ENCODE assay signal across 1 cellular context in the genomic region with DNA sequence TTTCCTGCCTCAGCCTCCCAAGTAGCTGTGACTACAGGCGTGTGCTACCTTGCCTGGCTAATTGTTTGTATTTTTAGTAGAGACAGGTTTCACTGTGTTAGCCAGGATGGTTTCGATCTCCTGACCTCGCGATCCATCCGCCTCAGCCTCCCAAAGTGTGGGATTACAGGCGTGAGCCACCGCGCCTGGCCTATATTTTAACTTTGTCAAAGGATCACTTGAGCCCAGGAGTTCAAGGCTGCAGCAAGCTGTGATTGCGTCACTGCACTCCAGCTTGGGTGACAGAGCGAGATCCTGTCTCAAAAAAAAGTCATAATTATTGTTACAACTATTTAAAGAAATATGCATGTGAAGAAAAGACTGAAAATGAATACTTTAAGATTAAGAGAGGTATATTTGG.
TF ChIP-seq lines count a peak whose summit lies in the region.
"Not testable (repeated sequence)": the region's sequence is repeated elsewhere in the genome, so short reads cannot be mapped to it uniquely, and the experiment has no call there.

No MANE protein-coding gene starts in this region.

TF ChIP-seq in HepG2, 621 proteins besides CTCF, POLR2A, EP300 and RAD21 (continued from another document and continues in another):
- TF ChIP-seq, protein P1, sequence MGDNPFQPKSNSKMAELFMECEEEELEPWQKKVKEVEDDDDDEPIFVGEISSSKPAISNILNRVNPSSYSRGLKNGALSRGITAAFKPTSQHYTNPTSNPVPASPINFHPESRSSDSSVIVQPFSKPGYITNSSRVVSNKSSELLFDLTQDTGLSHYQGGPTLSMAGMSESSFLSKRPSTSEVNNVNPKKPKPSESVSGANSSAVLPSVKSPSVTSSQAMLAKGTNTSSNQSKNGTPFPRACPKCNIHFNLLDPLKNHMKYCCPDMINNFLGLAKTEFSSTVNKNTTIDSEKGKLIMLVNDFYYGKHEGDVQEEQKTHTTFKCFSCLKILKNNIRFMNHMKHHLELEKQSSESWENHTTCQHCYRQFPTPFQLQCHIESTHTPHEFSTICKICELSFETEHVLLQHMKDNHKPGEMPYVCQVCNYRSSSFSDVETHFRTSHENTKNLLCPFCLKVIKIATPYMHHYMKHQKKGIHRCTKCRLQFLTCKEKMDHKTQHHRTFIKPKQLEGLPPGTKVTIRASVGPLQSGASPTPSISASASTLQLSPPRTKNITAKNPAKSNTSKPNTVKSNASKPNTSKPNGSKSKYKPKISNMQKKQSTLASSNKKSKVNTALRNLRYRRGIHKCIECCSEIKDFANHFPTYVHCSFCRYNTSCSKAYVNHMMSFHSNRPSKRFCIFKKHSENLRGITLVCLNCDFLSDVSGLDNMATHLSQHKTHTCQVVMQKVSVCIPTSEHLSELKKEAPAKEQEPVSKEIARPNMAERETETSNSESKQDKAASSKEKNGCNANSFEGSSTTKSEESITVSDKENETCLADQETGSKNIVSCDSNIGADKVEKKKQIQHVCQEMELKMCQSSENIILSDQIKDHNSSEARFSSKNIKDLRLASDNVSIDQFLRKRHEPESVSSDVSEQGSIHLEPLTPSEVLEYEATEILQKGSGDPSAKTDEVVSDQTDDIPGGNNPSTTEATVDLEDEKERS (CRISPR knock-in tag; IDR thresholded peaks at IDR 0.05) = peak; percentile 60; the same call in 1 of the 2 replicates
- TF ChIP-seq THAP11 (CRISPR knock-in tag; IDR thresholded peaks at IDR 0.05) (0 out of 2 replicates have a peak, but pooled peaks have one; percentile 25), ADNP (CRISPR knock-in tag; IDR thresholded peaks at IDR 0.05) (peak; percentile 67; the same call in 1 of the 2 replicates), RARA (CRISPR knock-in tag; IDR thresholded peaks at IDR 0.05) (peak; percentile 97), NR2C2 (CRISPR knock-in tag; IDR thresholded peaks at IDR 0.05; ENCODE audit: borderline replicate concordance) (peak; percentile 58; the same call in 1 of the 2 replicates), SOX6 (CRISPR knock-in tag; IDR thresholded peaks at IDR 0.05) (peak; percentile 59), HDAC2 (CRISPR knock-in tag; IDR thresholded peaks at IDR 0.05) (peak; percentile 75), HOXA3 (CRISPR knock-in tag; IDR thresholded peaks at IDR 0.05) (peak; percentile 92), DPF2 (CRISPR knock-in tag; IDR thresholded peaks at IDR 0.05; ENCODE audit: borderline replicate concordance, low read depth) (0 out of 2 replicates have a peak, but pooled peaks have one; percentile 58), SOX13 (CRISPR knock-in tag; conservative IDR thresholded peaks at IDR 0.05 in 1 of 2, IDR thresholded peaks at IDR 0.05 in 1 of 2) (peak in 1 of 2 experiments; percentile 44; a peak in 1 of 4 replicates), LCORL (CRISPR knock-in tag; IDR thresholded peaks at IDR 0.05) (peak; percentile 36; the same call in 1 of the 2 replicates), MIXL1 (CRISPR knock-in tag; IDR thresholded peaks at IDR 0.05) (peak; percentile 52), ZFX (CRISPR knock-in tag; IDR thresholded peaks at IDR 0.05; ENCODE audit: low read depth) (peak; percentile 38; the same call in 1 of the 2 replicates), HNF4A (CRISPR knock-in tag; IDR thresholded peaks at IDR 0.05) (peak; percentile 87), SMC3 (IDR thresholded peaks at IDR 0.05; ENCODE audit: low read length) (peak; percentile 10; the same call in 1 of the 2 replicates), GATAD2A (CRISPR knock-in tag; IDR thresholded peaks at IDR 0.05) (peak; percentile 82), NCOA2 (CRISPR knock-in tag; IDR thresholded peaks at IDR 0.05) (peak; percentile 62; the same call in 1 of the 2 replicates), RXRA (CRISPR knock-in tag; IDR thresholded peaks at IDR 0.05) (peak; percentile 88), HDAC1 (CRISPR knock-in tag; IDR thresholded peaks at IDR 0.05) (peak; percentile 52), SOX5 (CRISPR knock-in tag; IDR thresholded peaks at IDR 0.05; ENCODE audit: borderline replicate concordance) (peak; percentile 51; the same call in 1 of the 2 replicates), HMG20A (CRISPR knock-in tag; IDR thresholded peaks at IDR 0.05; ENCODE audit: borderline replicate concordance) (peak; percentile 34; the same call in 1 of the 2 replicates), POGZ (CRISPR knock-in tag; IDR thresholded peaks at IDR 0.05) (peak; percentile 97), ELF3 (CRISPR knock-in tag; IDR thresholded peaks at IDR 0.05) (0 out of 2 replicates have a peak, but pooled peaks have one; percentile 19), ZNF205 (CRISPR knock-in tag; IDR thresholded peaks at IDR 0.05) (0 out of 2 replicates have a peak, but pooled peaks have one; percentile 33), FOXP1 (CRISPR knock-in tag; IDR thresholded peaks at IDR 0.05) (peak; percentile 47; the same call in 1 of the 2 replicates), MTA1 (CRISPR knock-in tag; IDR thresholded peaks at IDR 0.05; ENCODE audit: borderline replicate concordance) (peak; percentile 82; the same call in 1 of the 2 replicates), ZMYM4 (CRISPR knock-in tag; IDR thresholded peaks at IDR 0.05) (peak; percentile 94), MEF2D (CRISPR knock-in tag; IDR thresholded peaks at IDR 0.05) (0 out of 2 replicates have a peak, but pooled peaks have one; percentile 32), NCOR1 (IDR thresholded peaks at IDR 0.05; ENCODE audit: borderline replicate concordance, low read length) (peak; percentile 39; the same call in 1 of the 2 replicates), ZMYM2 (CRISPR knock-in tag; IDR thresholded peaks at IDR 0.05) (peak; percentile 96), CEBPB (IDR thresholded peaks at IDR 0.05; ENCODE audit: borderline replicate concordance, low read depth, low read length) (peak; percentile 95)
- not testable (repeated sequence) for TF ChIP-seq SOX6, SOX13, LCORL, FOXP1 (IDR thresholded peaks at IDR 0.05)
- TF ChIP-seq, protein P2, sequence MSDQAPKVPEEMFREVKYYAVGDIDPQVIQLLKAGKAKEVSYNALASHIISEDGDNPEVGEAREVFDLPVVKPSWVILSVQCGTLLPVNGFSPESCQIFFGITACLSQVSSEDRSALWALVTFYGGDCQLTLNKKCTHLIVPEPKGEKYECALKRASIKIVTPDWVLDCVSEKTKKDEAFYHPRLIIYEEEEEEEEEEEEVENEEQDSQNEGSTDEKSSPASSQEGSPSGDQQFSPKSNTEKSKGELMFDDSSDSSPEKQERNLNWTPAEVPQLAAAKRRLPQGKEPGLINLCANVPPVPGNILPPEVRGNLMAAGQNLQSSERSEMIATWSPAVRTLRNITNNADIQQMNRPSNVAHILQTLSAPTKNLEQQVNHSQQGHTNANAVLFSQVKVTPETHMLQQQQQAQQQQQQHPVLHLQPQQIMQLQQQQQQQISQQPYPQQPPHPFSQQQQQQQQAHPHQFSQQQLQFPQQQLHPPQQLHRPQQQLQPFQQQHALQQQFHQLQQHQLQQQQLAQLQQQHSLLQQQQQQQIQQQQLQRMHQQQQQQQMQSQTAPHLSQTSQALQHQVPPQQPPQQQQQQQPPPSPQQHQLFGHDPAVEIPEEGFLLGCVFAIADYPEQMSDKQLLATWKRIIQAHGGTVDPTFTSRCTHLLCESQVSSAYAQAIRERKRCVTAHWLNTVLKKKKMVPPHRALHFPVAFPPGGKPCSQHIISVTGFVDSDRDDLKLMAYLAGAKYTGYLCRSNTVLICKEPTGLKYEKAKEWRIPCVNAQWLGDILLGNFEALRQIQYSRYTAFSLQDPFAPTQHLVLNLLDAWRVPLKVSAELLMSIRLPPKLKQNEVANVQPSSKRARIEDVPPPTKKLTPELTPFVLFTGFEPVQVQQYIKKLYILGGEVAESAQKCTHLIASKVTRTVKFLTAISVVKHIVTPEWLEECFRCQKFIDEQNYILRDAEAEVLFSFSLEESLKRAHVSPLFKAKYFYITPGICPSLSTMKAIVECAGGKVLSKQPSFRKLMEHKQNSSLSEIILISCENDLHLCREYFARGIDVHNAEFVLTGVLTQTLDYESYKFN (CRISPR knock-in tag; conservative IDR thresholded peaks at IDR 0.05) = peak; percentile 79
- TF ChIP-seq, protein P3, sequence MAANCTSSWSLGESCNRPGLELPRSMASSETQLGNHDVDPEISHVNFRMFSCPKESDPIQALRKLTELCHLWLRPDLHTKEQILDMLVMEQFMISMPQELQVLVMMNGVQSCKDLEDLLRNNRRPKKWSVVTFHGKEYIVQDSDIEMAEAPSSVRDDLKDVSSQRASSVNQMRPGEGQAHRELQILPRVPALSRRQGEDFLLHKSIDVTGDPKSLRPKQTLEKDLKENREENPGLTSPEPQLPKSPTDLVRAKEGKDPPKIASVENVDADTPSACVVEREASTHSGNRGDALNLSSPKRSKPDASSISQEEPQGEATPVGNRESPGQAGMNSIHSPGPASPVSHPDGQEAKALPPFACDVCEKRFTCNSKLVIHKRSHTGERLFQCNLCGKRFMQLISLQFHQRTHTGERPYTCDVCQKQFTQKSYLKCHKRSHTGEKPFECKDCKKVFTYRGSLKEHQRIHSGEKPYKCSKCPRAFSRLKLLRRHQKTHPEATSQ (CRISPR knock-in tag; IDR thresholded peaks at IDR 0.05; ENCODE audit: borderline replicate concordance) = peak; percentile 66; the same call in 1 of the 2 replicates
- TF ChIP-seq, protein P4, sequence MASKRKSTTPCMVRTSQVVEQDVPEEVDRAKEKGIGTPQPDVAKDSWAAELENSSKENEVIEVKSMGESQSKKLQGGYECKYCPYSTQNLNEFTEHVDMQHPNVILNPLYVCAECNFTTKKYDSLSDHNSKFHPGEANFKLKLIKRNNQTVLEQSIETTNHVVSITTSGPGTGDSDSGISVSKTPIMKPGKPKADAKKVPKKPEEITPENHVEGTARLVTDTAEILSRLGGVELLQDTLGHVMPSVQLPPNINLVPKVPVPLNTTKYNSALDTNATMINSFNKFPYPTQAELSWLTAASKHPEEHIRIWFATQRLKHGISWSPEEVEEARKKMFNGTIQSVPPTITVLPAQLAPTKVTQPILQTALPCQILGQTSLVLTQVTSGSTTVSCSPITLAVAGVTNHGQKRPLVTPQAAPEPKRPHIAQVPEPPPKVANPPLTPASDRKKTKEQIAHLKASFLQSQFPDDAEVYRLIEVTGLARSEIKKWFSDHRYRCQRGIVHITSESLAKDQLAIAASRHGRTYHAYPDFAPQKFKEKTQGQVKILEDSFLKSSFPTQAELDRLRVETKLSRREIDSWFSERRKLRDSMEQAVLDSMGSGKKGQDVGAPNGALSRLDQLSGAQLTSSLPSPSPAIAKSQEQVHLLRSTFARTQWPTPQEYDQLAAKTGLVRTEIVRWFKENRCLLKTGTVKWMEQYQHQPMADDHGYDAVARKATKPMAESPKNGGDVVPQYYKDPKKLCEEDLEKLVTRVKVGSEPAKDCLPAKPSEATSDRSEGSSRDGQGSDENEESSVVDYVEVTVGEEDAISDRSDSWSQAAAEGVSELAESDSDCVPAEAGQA (IDR thresholded peaks at IDR 0.05; ENCODE audit: low read depth) = 0 out of 2 replicates have a peak, but pooled peaks have one; percentile 39
- TF ChIP-seq, protein P4 (CRISPR knock-in tag; IDR thresholded peaks at IDR 0.05; ENCODE audit: borderline replicate concordance) = not testable (repeated sequence)
- TF ChIP-seq, protein P5, sequence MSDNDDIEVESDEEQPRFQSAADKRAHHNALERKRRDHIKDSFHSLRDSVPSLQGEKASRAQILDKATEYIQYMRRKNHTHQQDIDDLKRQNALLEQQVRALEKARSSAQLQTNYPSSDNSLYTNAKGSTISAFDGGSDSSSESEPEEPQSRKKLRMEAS (IDR thresholded peaks at IDR 0.05) = 0 out of 2 replicates have a peak, but pooled peaks have one; percentile 20
- TF ChIP-seq, protein P6, sequence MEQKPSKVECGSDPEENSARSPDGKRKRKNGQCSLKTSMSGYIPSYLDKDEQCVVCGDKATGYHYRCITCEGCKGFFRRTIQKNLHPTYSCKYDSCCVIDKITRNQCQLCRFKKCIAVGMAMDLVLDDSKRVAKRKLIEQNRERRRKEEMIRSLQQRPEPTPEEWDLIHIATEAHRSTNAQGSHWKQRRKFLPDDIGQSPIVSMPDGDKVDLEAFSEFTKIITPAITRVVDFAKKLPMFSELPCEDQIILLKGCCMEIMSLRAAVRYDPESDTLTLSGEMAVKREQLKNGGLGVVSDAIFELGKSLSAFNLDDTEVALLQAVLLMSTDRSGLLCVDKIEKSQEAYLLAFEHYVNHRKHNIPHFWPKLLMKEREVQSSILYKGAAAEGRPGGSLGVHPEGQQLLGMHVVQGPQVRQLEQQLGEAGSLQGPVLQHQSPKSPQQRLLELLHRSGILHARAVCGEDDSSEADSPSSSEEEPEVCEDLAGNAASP (CRISPR knock-in tag; IDR thresholded peaks at IDR 0.05; ENCODE audit: borderline replicate concordance) = peak; percentile 49; the same call in 1 of the 2 replicates
